Comparison of ENCODE assay signal across 1 cellular context in the genomic region with DNA sequence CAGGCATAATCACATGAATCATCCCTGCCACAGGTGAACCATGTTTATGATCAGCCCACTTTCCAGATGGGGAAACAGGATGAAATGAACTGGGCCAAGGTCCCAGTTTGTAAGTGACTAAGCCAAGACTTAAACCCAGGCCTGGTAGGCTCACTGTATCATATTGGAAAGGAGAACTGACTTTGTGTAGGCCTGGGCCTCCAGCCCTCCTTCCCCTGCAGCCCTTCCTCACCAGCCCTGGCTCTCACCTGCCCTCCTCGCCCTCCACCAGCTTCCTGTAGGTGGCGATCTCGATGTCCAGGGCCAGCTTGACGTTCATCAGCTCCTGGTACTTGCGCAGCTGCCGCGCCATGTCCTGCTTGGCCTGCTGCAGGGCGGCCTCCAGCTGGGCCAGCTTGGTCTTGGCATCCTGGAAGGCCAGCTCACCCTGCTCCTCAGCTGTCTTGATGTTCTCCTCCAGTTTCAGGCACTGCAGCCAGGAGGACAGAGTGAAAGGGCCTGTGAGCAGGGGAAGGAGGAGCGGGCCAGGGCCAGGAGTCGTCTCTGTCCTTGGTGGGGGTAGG.
TF ChIP-seq lines count a peak whose summit lies in the region.

No MANE protein-coding gene starts in this region.

TF ChIP-seq in HepG2, 621 proteins besides CTCF, POLR2A, EP300 and RAD21 (continued from another document):
- TF ChIP-seq ZNF687 (CRISPR knock-in tag; IDR thresholded peaks at IDR 0.05), result 0 out of 2 replicates have a peak, but pooled peaks have one; percentile 27
- peak; percentile 36 for TF ChIP-seq STAG1 (CRISPR knock-in tag; IDR thresholded peaks at IDR 0.05)
